In genomic region chr13:49495783-49496762, GRCh38 we compare ENCODE assay signal across 1 cellular context.
TF ChIP-seq lines count a peak whose summit lies in the region.

TSS of gene PHF11 (plus strand) at chr13:49495953. CDS start at chr13:49496002, 49 bp downstream.

TF ChIP-seq in K562, 482 proteins besides CTCF, POLR2A, EP300 and RAD21 (continued from another document):
- TF ChIP-seq ELF2 (CRISPR knock-in tag; IDR thresholded peaks at IDR 0.05), result no peak
- TF ChIP-seq NONO (IDR thresholded peaks at IDR 0.05; ENCODE audit: low read depth in 2 of 2, low read length in 1 of 2), result 0 out of 4 replicates have a peak, but pooled peaks of 1 of the 2 experiments have one; percentile 26
- peak in 1 of 2 experiments; percentile 80; a peak in 2 of 4 replicates for TF ChIP-seq ZNF639 (CRISPR knock-in tag; conservative IDR thresholded peaks at IDR 0.05 in 1 of 2, IDR thresholded peaks at IDR 0.05 in 1 of 2)
- peak; percentile 81 for TF ChIP-seq POLR2G (IDR thresholded peaks at IDR 0.05; ENCODE audit: low read depth, low read length)
- TF ChIP-seq KDM1A (IDR thresholded peaks at IDR 0.05), result no peak
- peak in 1 of 2 experiments; percentile 84; a peak in 1 of 4 replicates for TF ChIP-seq UBTF (IDR thresholded peaks at IDR 0.05; ENCODE audit: borderline replicate concordance in 1 of 2, low read depth in 2 of 2, low read length in 2 of 2)
- no peak for TF ChIP-seq ZNF280B (CRISPR knock-in tag; IDR thresholded peaks at IDR 0.05)
- TF ChIP-seq MTF1 (CRISPR knock-in tag; IDR thresholded peaks at IDR 0.05; ENCODE audit: borderline replicate concordance), result no peak
- 0 out of 2 replicates have a peak, but pooled peaks have one; percentile 24 for TF ChIP-seq ETS1 (conservative IDR thresholded peaks at IDR 0.05; ENCODE audit: control insufficient read depth, low read depth, low read length)
- 0 out of 2 replicates have a peak, but pooled peaks have one; percentile 35 for TF ChIP-seq ZNF766 (CRISPR knock-in tag; conservative IDR thresholded peaks at IDR 0.05)
- no peak for TF ChIP-seq RFX5 (IDR thresholded peaks at IDR 0.05; ENCODE audit: low read depth, low read length)
- peak; percentile 10 for TF ChIP-seq HMGN3 (IDR thresholded peaks at IDR 0.05; ENCODE audit: borderline replicate concordance, extremely low read depth, insufficient read length, low read depth, low read length)
- no peak for TF ChIP-seq KAT7 (CRISPR knock-in tag; IDR thresholded peaks at IDR 0.05; ENCODE audit: borderline replicate concordance)
- peak; percentile 29 for TF ChIP-seq TBP (optimal IDR thresholded peaks at IDR 0.05; ENCODE audit: low read depth, low read length)
- no peak for TF ChIP-seq HINFP (tag; conservative IDR thresholded peaks at IDR 0.05; ENCODE audit: low read depth)
- TF ChIP-seq SFPQ (IDR thresholded peaks at IDR 0.05; ENCODE audit: low read depth, low read length), result no peak
- peak; percentile 25; the same call in 1 of the 2 replicates for TF ChIP-seq PHF8 (IDR thresholded peaks at IDR 0.05; ENCODE audit: borderline replicate concordance, low read length)
- peak; percentile 61; the same call in 1 of the 2 replicates for TF ChIP-seq TFAP4 (CRISPR knock-in tag; IDR thresholded peaks at IDR 0.05; ENCODE audit: borderline replicate concordance)
- TF ChIP-seq MTA2 (IDR thresholded peaks at IDR 0.05; ENCODE audit: low read depth), result no peak
- TF ChIP-seq YY1 (IDR thresholded peaks at IDR 0.05; ENCODE audit: borderline replicate concordance in 1 of 3, control insufficient read depth in 1 of 3, extremely low read depth in 1 of 3, insufficient read depth in 3 of 3, insufficient read length in 1 of 3, insufficient replicate concordance in 2 of 3, low read depth in 1 of 3, low read length in 2 of 3), result peak in 1 of 3 experiments; percentile 55
- peak; percentile 39 for TF ChIP-seq RBBP5 (IDR thresholded peaks at IDR 0.05; ENCODE audit: borderline replicate concordance, insufficient read depth, low read length, poor library complexity, severe bottlenecking)
- TF ChIP-seq PTRF (tag; IDR thresholded peaks at IDR 0.05), result no peak
